ENCODE assay signal across 1 cellular context in the genomic region with DNA sequence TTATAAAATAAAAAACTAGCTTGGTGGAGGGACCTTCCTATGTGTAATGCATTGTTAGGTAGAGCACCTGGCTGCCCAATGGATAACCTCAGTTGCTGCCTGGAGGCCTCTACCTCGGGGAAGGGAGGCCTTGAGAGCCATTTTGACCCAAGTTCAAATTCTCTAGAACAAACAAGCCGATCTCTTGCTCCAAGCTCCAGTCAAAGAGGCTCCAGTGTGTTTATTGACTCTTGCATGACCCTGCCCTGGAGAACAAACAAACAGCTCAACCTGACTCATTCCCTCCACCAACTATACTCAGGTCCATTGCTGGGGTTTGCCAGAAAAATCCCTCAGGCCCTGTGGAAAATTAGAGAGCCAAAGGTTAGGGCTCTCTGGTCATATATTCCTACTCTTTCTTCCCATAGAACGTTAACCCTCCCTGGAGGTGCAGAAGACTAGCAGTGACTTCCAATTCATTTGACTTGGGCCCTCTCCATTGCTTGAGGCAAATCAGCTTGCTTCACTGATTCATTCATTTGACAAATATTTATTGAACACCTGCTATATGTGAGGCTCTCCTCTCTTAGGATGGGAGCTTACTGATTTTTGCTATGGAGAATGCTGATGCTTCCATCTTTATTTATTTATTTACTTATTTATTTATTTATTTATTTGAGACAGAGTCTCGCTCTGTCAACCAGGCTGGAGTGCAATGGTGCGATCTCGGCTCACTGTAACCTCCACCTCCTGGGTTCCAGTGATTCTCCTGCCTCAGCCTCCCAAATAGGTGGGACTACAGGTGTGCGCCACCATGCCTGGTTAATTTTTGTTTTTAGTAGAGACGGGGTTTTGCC.
TF ChIP-seq lines count a peak whose summit lies in the region.

No MANE protein-coding gene starts in this region.

TF ChIP-seq in HepG2, 621 proteins besides CTCF, POLR2A, EP300 and RAD21 (continued from another document):
- TF ChIP-seq PAXIP1 (CRISPR knock-in tag; conservative IDR thresholded peaks at IDR 0.05): peak; percentile 97
- no peak for TF ChIP-seq CHCHD3 (CRISPR knock-in tag; IDR thresholded peaks at IDR 0.05)
- TF ChIP-seq CREM (IDR thresholded peaks at IDR 0.05): peak; percentile 88
- no peak for TF ChIP-seq CREM (CRISPR knock-in tag; IDR thresholded peaks at IDR 0.05)
- peak; percentile 69; the same call in 1 of the 2 replicates for TF ChIP-seq ZNF350 (CRISPR knock-in tag; IDR thresholded peaks at IDR 0.05; ENCODE audit: borderline replicate concordance, low read depth)
- TF ChIP-seq ZNF543 (CRISPR knock-in tag; IDR thresholded peaks at IDR 0.05): 0 out of 2 replicates have a peak, but pooled peaks have one; percentile 44
- no peak for TF ChIP-seq CSRNP2 (CRISPR knock-in tag; conservative IDR thresholded peaks at IDR 0.05; ENCODE audit: low read depth)
- TF ChIP-seq ZNF30 (CRISPR knock-in tag; IDR thresholded peaks at IDR 0.05): no peak
- TF ChIP-seq MAF1 (CRISPR knock-in tag; IDR thresholded peaks at IDR 0.05; ENCODE audit: borderline replicate concordance): no peak
- TF ChIP-seq, protein P1, sequence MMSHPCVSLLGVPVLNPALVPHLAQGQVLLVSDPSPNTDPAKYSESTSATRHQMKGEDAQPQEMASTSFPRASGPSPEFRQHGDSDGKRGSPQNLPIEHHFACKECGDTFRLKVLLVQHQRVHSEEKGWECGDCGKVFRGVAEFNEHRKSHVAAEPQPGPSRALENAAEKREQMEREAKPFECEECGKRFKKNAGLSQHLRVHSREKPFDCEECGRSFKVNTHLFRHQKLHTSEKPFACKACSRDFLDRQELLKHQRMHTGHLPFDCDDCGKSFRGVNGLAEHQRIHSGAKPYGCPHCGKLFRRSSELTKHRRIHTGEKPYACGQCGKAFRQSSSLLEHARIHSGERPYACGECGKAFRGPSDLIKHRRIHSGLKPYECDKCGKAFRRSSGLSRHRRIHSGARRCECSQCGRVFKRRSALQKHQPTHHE (CRISPR knock-in tag; IDR thresholded peaks at IDR 0.05; ENCODE audit: borderline replicate concordance): no peak
- no peak for TF ChIP-seq ATF1 (CRISPR knock-in tag; IDR thresholded peaks at IDR 0.05)
- TF ChIP-seq ZFX (CRISPR knock-in tag; IDR thresholded peaks at IDR 0.05; ENCODE audit: low read depth): peak; percentile 71; the same call in 1 of the 2 replicates
- TF ChIP-seq SMAD9 (CRISPR knock-in tag; IDR thresholded peaks at IDR 0.05): no peak
- no peak for TF ChIP-seq MXD1 (CRISPR knock-in tag; IDR thresholded peaks at IDR 0.05)
- TF ChIP-seq, protein P2, sequence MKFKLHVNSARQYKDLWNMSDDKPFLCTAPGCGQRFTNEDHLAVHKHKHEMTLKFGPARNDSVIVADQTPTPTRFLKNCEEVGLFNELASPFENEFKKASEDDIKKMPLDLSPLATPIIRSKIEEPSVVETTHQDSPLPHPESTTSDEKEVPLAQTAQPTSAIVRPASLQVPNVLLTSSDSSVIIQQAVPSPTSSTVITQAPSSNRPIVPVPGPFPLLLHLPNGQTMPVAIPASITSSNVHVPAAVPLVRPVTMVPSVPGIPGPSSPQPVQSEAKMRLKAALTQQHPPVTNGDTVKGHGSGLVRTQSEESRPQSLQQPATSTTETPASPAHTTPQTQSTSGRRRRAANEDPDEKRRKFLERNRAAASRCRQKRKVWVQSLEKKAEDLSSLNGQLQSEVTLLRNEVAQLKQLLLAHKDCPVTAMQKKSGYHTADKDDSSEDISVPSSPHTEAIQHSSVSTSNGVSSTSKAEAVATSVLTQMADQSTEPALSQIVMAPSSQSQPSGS (CRISPR knock-in tag; IDR thresholded peaks at IDR 0.05): peak; percentile 72; the same call in 1 of the 2 replicates
- peak; percentile 49; the same call in 1 of the 2 replicates for TF ChIP-seq TBX3 (IDR thresholded peaks at IDR 0.05; ENCODE audit: borderline replicate concordance)
- no peak for TF ChIP-seq PREB (CRISPR knock-in tag; IDR thresholded peaks at IDR 0.05)
- TF ChIP-seq THAP9 (CRISPR knock-in tag; IDR thresholded peaks at IDR 0.05; ENCODE audit: borderline replicate concordance): no peak
TF ChIP-seq in HepG2: peak in this region for 203.
